Comparison of ENCODE assay signal across 26 cellular contexts in genomic region chr13:108964601-108965000, GRCh38.
"Had no signal": no experiment of that assay in that cellular context is flagged by ENCODE, and none has a peak within 500 bp of the region (broad histone marks: within the 10 kb centered on the region; RNA-seq: fewer than 3 reads in every experiment).

No MANE protein-coding gene starts in this region.

- H3K4me3 Mint-ChIP-seq: activated CD8-positive, alpha-beta memory T cell treated with anti-CD3 and anti-CD28 coated beads, Interleukin-2, amount 10 ng/mL, durations not matched to agents 7 days and 5 days; activated naive CD4-positive, alpha-beta T cell treated with anti-CD3 and anti-CD28 coated beads, Interleukin-2, amount 50 U/mL, for 24 hours; activated T-cell treated with anti-CD3 and anti-CD28 coated beads, Interleukin-2, amount 50 U/mL, for 24 hours; activated T-helper 1 cell treated with anti-CD3 and anti-CD28 coated beads, Interleukin-12 subunit alpha, Interleukin-12 subunit beta, Interleukin-2, Interleukin-4 antibody, amounts not matched to agents 30 ng/mL and 10 ng/mL and 1 ng/mL, durations not matched to agents 14 hours and 24 hours and 36 hours; T-helper 1 cell treated with Interleukin-12 subunit alpha and Interleukin-12 subunit beta and Interleukin-4 antibody, amounts not matched to agents 30 μg/mL and 1 μg/mL, for 36 hours; WTC11 had no signal

- H3K4me3 ChIP-seq: Peyer's patch had no signal

- H3K4me1 ChIP-seq: Peyer's patch had no signal

- H3K27ac Mint-ChIP-seq: activated CD8-positive, alpha-beta memory T cell treated with anti-CD3 and anti-CD28 coated beads, Interleukin-2, amount 10 ng/mL, durations not matched to agents 7 days and 5 days; activated naive CD4-positive, alpha-beta T cell treated with anti-CD3 and anti-CD28 coated beads, Interleukin-2, amount 50 U/mL, for 24 hours; activated T-cell treated with anti-CD3 and anti-CD28 coated beads, Interleukin-2, amount 50 U/mL, for 24 hours; activated T-helper 1 cell treated with anti-CD3 and anti-CD28 coated beads, Interleukin-12 subunit alpha, Interleukin-12 subunit beta, Interleukin-2, Interleukin-4 antibody, amounts not matched to agents 30 ng/mL and 10 ng/mL and 1 ng/mL, durations not matched to agents 14 hours and 24 hours and 36 hours; T-helper 1 cell treated with Interleukin-12 subunit alpha and Interleukin-12 subunit beta and Interleukin-4 antibody, amounts not matched to agents 30 μg/mL and 1 μg/mL, for 36 hours; WTC11 had no signal

- H3K27me3 Mint-ChIP-seq: activated CD8-positive, alpha-beta memory T cell treated with anti-CD3 and anti-CD28 coated beads, Interleukin-2, amount 10 ng/mL, durations not matched to agents 7 days and 5 days; activated T-cell treated with anti-CD3 and anti-CD28 coated beads, Interleukin-2, amount 50 U/mL, for 24 hours had no signal

- H3K27me3 ChIP-seq: Peyer's patch had no signal

- H3K9me3 Mint-ChIP-seq: activated naive CD4-positive, alpha-beta T cell treated with anti-CD3 and anti-CD28 coated beads, Interleukin-2, amount 50 U/mL, for 24 hours; activated T-cell treated with anti-CD3 and anti-CD28 coated beads, Interleukin-2, amount 50 U/mL, for 24 hours; activated T-helper 1 cell treated with anti-CD3 and anti-CD28 coated beads, Interleukin-12 subunit alpha, Interleukin-12 subunit beta, Interleukin-2, Interleukin-4 antibody, amounts not matched to agents 30 ng/mL and 10 ng/mL and 1 ng/mL, durations not matched to agents 14 hours and 24 hours and 36 hours; T-helper 1 cell treated with Interleukin-12 subunit alpha and Interleukin-12 subunit beta and Interleukin-4 antibody, amounts not matched to agents 30 μg/mL and 1 μg/mL, for 36 hours; WTC11 had no signal

- H3K27ac ChIP-seq: Peyer's patch had no signal

- H3K4me1 Mint-ChIP-seq: activated CD8-positive, alpha-beta memory T cell treated with anti-CD3 and anti-CD28 coated beads, Interleukin-2, amount 10 ng/mL, durations not matched to agents 7 days and 5 days; activated naive CD4-positive, alpha-beta T cell treated with anti-CD3 and anti-CD28 coated beads, Interleukin-2, amount 50 U/mL, for 24 hours had no signal

- H3K9me3 ChIP-seq: Peyer's patch had no signal

- H3K36me3 Mint-ChIP-seq: activated CD8-positive, alpha-beta memory T cell treated with anti-CD3 and anti-CD28 coated beads, Interleukin-2, amount 10 ng/mL, durations not matched to agents 7 days and 5 days; activated naive CD4-positive, alpha-beta T cell treated with anti-CD3 and anti-CD28 coated beads, Interleukin-2, amount 50 U/mL, for 24 hours; WTC11 had no signal

- DNase-seq: activated CD4-positive, alpha-beta T cell treated with anti-CD3 and anti-CD28 coated beads for 48 hours; activated CD4-positive, alpha-beta T cell treated with anti-CD3 and anti-CD28 coated beads, Interleukin-2, amount 50 U/mL, for 48 hours; activated CD4-positive, CD25-positive, alpha-beta regulatory T cell treated with anti-CD3 and anti-CD28 coated beads, Interleukin-2, amount 50 U/mL, for 72 hours; activated CD8-positive, alpha-beta memory T cell treated with anti-CD3 and anti-CD28 coated beads, Interleukin-2, amount 10 ng/mL, durations not matched to agents 7 days and 5 days; activated effector memory CD4-positive, alpha-beta T cell treated with Interleukin-2 at 50 U/mL for 16 hours; activated naive CD4-positive, alpha-beta T cell; activated T-cell treated with anti-CD3 and anti-CD28 coated beads, Interleukin-2, amount 50 U/mL, for 24 hours; amniotic stem cell; caudate nucleus; MV-4-11; NCI-H1092 treated with DMSO at 0.1 percent for 48 hours; NCI-H1417 treated with DMSO at 0.1 percent for 48 hours; NCI-H1694; NCI-H2029; NCI-H2107; NCI-H2171 treated with DMSO at 0.1 percent for 48 hours; NCI-H345; NCI-H510A; NCI-H526 treated with DMSO at 0.1 percent for 48 hours; NK-92 treated with Interleukin-12 subunit alpha and Interleukin-12 subunit beta, amount 100 ng/mL, for 24 hours; Peyer's patch; SHP77 treated with DMSO at 0.1 percent for 48 hours had no signal

- H3K36me3 ChIP-seq: Peyer's patch had no signal

- ATAC-seq: activated CD8-positive, alpha-beta memory T cell treated with anti-CD3 and anti-CD28 coated beads, Interleukin-2, amount 10 ng/mL, durations not matched to agents 7 days and 5 days; WTC11 had no signal
